In the genomic region with DNA sequence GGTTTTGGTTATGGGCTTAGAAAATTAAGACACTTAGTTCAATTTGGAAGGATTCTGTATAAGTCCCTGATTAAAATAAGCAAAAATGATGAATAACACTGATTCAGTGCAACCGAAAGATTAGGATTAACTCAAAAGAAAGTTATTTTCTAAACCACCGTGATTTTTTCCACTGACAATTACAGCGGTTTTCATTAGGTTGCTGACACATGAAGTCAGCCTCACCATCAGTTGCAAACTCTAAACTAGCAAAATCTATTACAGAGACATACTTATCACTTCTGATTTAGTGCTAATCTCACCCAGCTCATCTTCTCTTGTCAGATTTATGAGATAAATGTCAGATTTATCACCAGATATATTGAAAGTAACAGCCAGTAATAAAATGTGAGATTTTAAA, we compare ENCODE assay signal across 26 cellular contexts.
"Had no signal": no experiment of that assay in that cellular context is flagged by ENCODE, and none has a peak within 500 bp of the region (broad histone marks: within the 10 kb centered on the region; RNA-seq: fewer than 3 reads in every experiment).

No MANE protein-coding gene starts in this region.

- H3K4me1 Mint-ChIP-seq: brain had no signal

- H3K36me3 Mint-ChIP-seq: activated naive CD4-positive, alpha-beta T cell treated with anti-CD3 and anti-CD28 coated beads, Interleukin-2, amount 10 ng/mL, durations not matched to agents 7 days and 5 days; activated naive CD4-positive, alpha-beta T cell treated with anti-CD3 and anti-CD28 coated beads, Interleukin-2, amount 50 U/mL, for 72 hours; activated naive CD8-positive, alpha-beta T cell treated with anti-CD3 and anti-CD28 coated beads, Interleukin-2, amount 10 ng/mL, durations not matched to agents 7 days and 5 days; brain had no signal

- ATAC-seq: activated naive CD4-positive, alpha-beta T cell treated with anti-CD3 and anti-CD28 coated beads, Interleukin-2, amount 50 U/mL, for 72 hours; activated T-cell treated with anti-CD3 and anti-CD28 coated beads, Interleukin-2, amount 50 U/mL, for 4 hours had no signal

- H3K27ac Mint-ChIP-seq: activated CD4-positive, alpha-beta memory T cell treated with anti-CD3 and anti-CD28 coated beads, Interleukin-2, amount 10 ng/mL, durations not matched to agents 7 days and 5 days; activated CD4-positive, alpha-beta T cell treated with anti-CD3 and anti-CD28 coated beads, Interleukin-2, amount 10 ng/mL, durations not matched to agents 7 days and 5 days; activated naive CD4-positive, alpha-beta T cell treated with anti-CD3 and anti-CD28 coated beads, Interleukin-2, amount 10 ng/mL, durations not matched to agents 7 days and 5 days; activated naive CD4-positive, alpha-beta T cell treated with anti-CD3 and anti-CD28 coated beads, Interleukin-2, amount 50 U/mL, for 72 hours; activated naive CD8-positive, alpha-beta T cell treated with anti-CD3 and anti-CD28 coated beads, Interleukin-2, amount 10 ng/mL, durations not matched to agents 7 days and 5 days; activated T-helper 2 cell treated with anti-CD3 and anti-CD28 coated beads, Interferon-gamma antibody, Interleukin-2, Interleukin-4, amounts not matched to agents 10 μg/mL and 5 μg/mL and 100 μg/mL, durations not matched to agents 14 hours and 24 hours and 36 hours had no signal

- H3K9me3 ChIP-seq: ascending aorta, breast epithelium, colonic mucosa, esophagus squamous epithelium had no signal

- H3K27ac ChIP-seq: ascending aorta, breast epithelium, cardiac muscle cell, colonic mucosa, epithelial cell of prostate, esophagus squamous epithelium had no signal

- H3K4me3 ChIP-seq: ascending aorta, breast epithelium, cardiac muscle cell, colonic mucosa, esophagus squamous epithelium had no signal

- H3K36me3 ChIP-seq: ascending aorta, breast epithelium, cardiac muscle cell, colonic mucosa had no signal

- DNase-seq: activated CD4-positive, alpha-beta memory T cell treated with anti-CD3 and anti-CD28 coated beads, Interleukin-2, amount 10 ng/mL, durations not matched to agents 7 days and 5 days; activated CD4-positive, alpha-beta T cell treated with anti-CD3 and anti-CD28 coated beads for 1 hour; activated CD4-positive, alpha-beta T cell treated with anti-CD3 and anti-CD28 coated beads for 4 hours; activated CD4-positive, alpha-beta T cell treated with anti-CD3 and anti-CD28 coated beads, Interleukin-2, amount 10 ng/mL, durations not matched to agents 7 days and 5 days; activated CD4-positive, alpha-beta T cell treated with anti-CD3 and anti-CD28 coated beads, Interleukin-2, amount 50 U/mL, for 4 hours; activated naive CD4-positive, alpha-beta T cell treated with anti-CD3 and anti-CD28 coated beads, Interleukin-2, amount 10 ng/mL, durations not matched to agents 7 days and 5 days; activated naive CD8-positive, alpha-beta T cell treated with anti-CD3 and anti-CD28 coated beads, Interleukin-2, amount 10 ng/mL, durations not matched to agents 7 days and 5 days; activated T-cell treated with anti-CD3 and anti-CD28 coated beads, Interleukin-2, amount 50 U/mL, for 4 hours; central memory CD4-positive, alpha-beta T cell; cerebellar nuclear complex; colonic mucosa; effector CD8-positive, alpha-beta T cell; esophagus squamous epithelium; foreskin fibroblast; head of caudate nucleus; hippocampal formation had no signal

- H3K4me1 ChIP-seq: ascending aorta, breast epithelium, colonic mucosa had no signal

- H3K27me3 ChIP-seq: ascending aorta, breast epithelium, cardiac muscle cell, colonic mucosa, esophagus squamous epithelium had no signal

- FAIRE-seq: endometrium, endothelial cell of umbilical vein, frontal cortex had no signal

- H3K4me3 Mint-ChIP-seq: activated CD4-positive, alpha-beta memory T cell treated with anti-CD3 and anti-CD28 coated beads, Interleukin-2, amount 10 ng/mL, durations not matched to agents 7 days and 5 days; activated CD4-positive, alpha-beta T cell treated with anti-CD3 and anti-CD28 coated beads, Interleukin-2, amount 10 ng/mL, durations not matched to agents 7 days and 5 days; activated naive CD4-positive, alpha-beta T cell treated with anti-CD3 and anti-CD28 coated beads, Interleukin-2, amount 10 ng/mL, durations not matched to agents 7 days and 5 days; activated naive CD8-positive, alpha-beta T cell treated with anti-CD3 and anti-CD28 coated beads, Interleukin-2, amount 10 ng/mL, durations not matched to agents 7 days and 5 days; activated T-cell treated with anti-CD3 and anti-CD28 coated beads, Interleukin-2, amount 50 U/mL, for 4 hours; brain had no signal

- H3K9me3 Mint-ChIP-seq: activated CD4-positive, alpha-beta memory T cell treated with anti-CD3 and anti-CD28 coated beads, Interleukin-2, amount 10 ng/mL, durations not matched to agents 7 days and 5 days; activated CD4-positive, alpha-beta T cell treated with anti-CD3 and anti-CD28 coated beads, Interleukin-2, amount 10 ng/mL, durations not matched to agents 7 days and 5 days; activated naive CD4-positive, alpha-beta T cell treated with anti-CD3 and anti-CD28 coated beads, Interleukin-2, amount 10 ng/mL, durations not matched to agents 7 days and 5 days; activated naive CD4-positive, alpha-beta T cell treated with anti-CD3 and anti-CD28 coated beads, Interleukin-2, amount 50 U/mL, for 72 hours; activated naive CD8-positive, alpha-beta T cell treated with anti-CD3 and anti-CD28 coated beads, Interleukin-2, amount 10 ng/mL, durations not matched to agents 7 days and 5 days; activated T-cell treated with anti-CD3 and anti-CD28 coated beads, Interleukin-2, amount 50 U/mL, for 4 hours; activated T-helper 2 cell treated with anti-CD3 and anti-CD28 coated beads, Interferon-gamma antibody, Interleukin-2, Interleukin-4, amounts not matched to agents 10 μg/mL and 5 μg/mL and 100 μg/mL, durations not matched to agents 14 hours and 24 hours and 36 hours had no signal
